ENCODE assay signal across 30 cellular contexts in genomic region chr17:1271020-1271423, GRCh38. TPM values are rescaled to one million over a fixed set of nuclear protein-coding genes. Genes with fewer than 3 reads are reported as not detected.
"Had no signal": no experiment of that assay in that cellular context is flagged by ENCODE, and none has a peak within 500 bp of the region (broad histone marks: within the 10 kb centered on the region; RNA-seq: fewer than 3 reads in every experiment).

No MANE protein-coding gene starts in this region.

- H3K9ac ChIP-seq: KMS-11 had no signal

- ATAC-seq: Panc1, Right ventricle myocardium inferior, T-cell had no signal

- H3K27ac ChIP-seq: adrenal gland, KMS-11, SK-N-MC had no signal

- H3K9me3 Mint-ChIP-seq: activated CD4-positive, alpha-beta memory T cell treated with anti-CD3 and anti-CD28 coated beads, Interleukin-2, amount 10 ng/mL, durations not matched to agents 7 days and 5 days; activated naive CD8-positive, alpha-beta T cell treated with anti-CD3 and anti-CD28 coated beads, Interleukin-2, amount 10 ng/mL, durations not matched to agents 7 days and 5 days; activated T-helper 2 cell treated with anti-CD3 and anti-CD28 coated beads, Interferon-gamma antibody, Interleukin-2, Interleukin-4, amounts not matched to agents 10 μg/mL and 5 μg/mL and 100 μg/mL, durations not matched to agents 14 hours and 24 hours and 36 hours; T-cell had no signal

- H3K36me3 Mint-ChIP-seq: activated naive CD8-positive, alpha-beta T cell treated with anti-CD3 and anti-CD28 coated beads, Interleukin-2, amount 10 ng/mL, durations not matched to agents 7 days and 5 days; T-cell had no signal

- FAIRE-seq: TTC549 had no signal

- DNase-seq: activated CD4-positive, alpha-beta memory T cell treated with anti-CD3 and anti-CD28 coated beads, Interleukin-2, amount 10 ng/mL, durations not matched to agents 7 days and 5 days; activated CD4-positive, alpha-beta T cell treated with anti-CD3 and anti-CD28 coated beads, Interleukin-2, amount 50 U/mL, for 1 hour; activated CD4-positive, CD25-positive, alpha-beta regulatory T cell; activated naive CD4-positive, alpha-beta T cell treated with anti-CD3 and anti-CD28 coated beads, Interleukin-2, amount 50 U/mL, for 16 hours; activated naive CD8-positive, alpha-beta T cell treated with anti-CD3 and anti-CD28 coated beads, Interleukin-2, amount 10 ng/mL, durations not matched to agents 7 days and 5 days; activated T-cell treated with anti-CD3 and anti-CD28 coated beads for 4 hours; activated T-cell treated with anti-CD3 and anti-CD28 coated beads, Interleukin-2, amount 50 U/mL, for 48 hours; adrenal gland; caudate nucleus; MG63; MV-4-11; NCI-H1092 treated with DMSO at 0.1 percent for 48 hours; NCI-H1436; NCI-H1694 treated with DMSO at 0.1 percent for 48 hours; NCI-H2029 treated with DMSO at 0.1 percent for 48 hours; NCI-H345; NCI-H510A; NCI-H69; NK-92 treated with Interleukin-12 subunit alpha and Interleukin-12 subunit beta, amount 100 ng/mL, for 24 hours; OCI-M1; RPMI8226; T-cell; T1000 had no signal

- H3K4me3 Mint-ChIP-seq: activated CD4-positive, alpha-beta memory T cell treated with anti-CD3 and anti-CD28 coated beads, Interleukin-2, amount 10 ng/mL, durations not matched to agents 7 days and 5 days; activated naive CD8-positive, alpha-beta T cell treated with anti-CD3 and anti-CD28 coated beads, Interleukin-2, amount 10 ng/mL, durations not matched to agents 7 days and 5 days; T-cell had no signal

- H3K4me3 ChIP-seq: adrenal gland, MG63, SK-N-MC had no signal

- H3K27me3 ChIP-seq: MG63 had no signal

- H3K9me3 ChIP-seq: adrenal gland, MG63 had no signal

- H3K4me2 ChIP-seq: KMS-11 had no signal

- H3K27ac Mint-ChIP-seq: activated CD4-positive, alpha-beta memory T cell treated with anti-CD3 and anti-CD28 coated beads, Interleukin-2, amount 10 ng/mL, durations not matched to agents 7 days and 5 days; activated naive CD8-positive, alpha-beta T cell treated with anti-CD3 and anti-CD28 coated beads, Interleukin-2, amount 10 ng/mL, durations not matched to agents 7 days and 5 days; activated T-helper 2 cell treated with anti-CD3 and anti-CD28 coated beads, Interferon-gamma antibody, Interleukin-2, Interleukin-4, amounts not matched to agents 10 μg/mL and 5 μg/mL and 100 μg/mL, durations not matched to agents 14 hours and 24 hours and 36 hours; T-cell had no signal

- H3K36me3 ChIP-seq: adrenal gland, MG63 had no signal

RNA-seq across cellular contexts. Expression of gene BHLHA9, which starts 0.8 kb away (rescaled TPM):
- total RNA-seq: activated CD4-positive, alpha-beta memory T cell treated with anti-CD3 and anti-CD28 coated beads, Interleukin-2, amount 10 ng/mL, durations not matched to agents 7 days and 5 days; activated CD8-positive, alpha-beta memory T cell treated with anti-CD3 and anti-CD28 coated beads for 36 hours; activated naive CD8-positive, alpha-beta T cell treated with anti-CD3 and anti-CD28 coated beads, Interleukin-2, amount 10 ng/mL, durations not matched to agents 7 days and 5 days; activated T-helper 2 cell treated with anti-CD3 and anti-CD28 coated beads, Interferon-gamma antibody, Interleukin-2, Interleukin-4, amounts not matched to agents 10 μg/mL and 5 μg/mL and 100 μg/mL, durations not matched to agents 14 hours and 24 hours and 36 hours; adrenal gland; Right ventricle myocardium inferior; T-cell had no signal
- polyA plus RNA-seq: adrenal gland had no signal

RNA-seq across cellular contexts. Expression of gene TRARG1, which starts 8.4 kb away (rescaled TPM):
- total RNA-seq: activated CD8-positive, alpha-beta memory T cell treated with anti-CD3 and anti-CD28 coated beads for 36 hours; activated T-helper 2 cell treated with anti-CD3 and anti-CD28 coated beads, Interferon-gamma antibody, Interleukin-2, Interleukin-4, amounts not matched to agents 10 μg/mL and 5 μg/mL and 100 μg/mL, durations not matched to agents 14 hours and 24 hours and 36 hours; T-cell had no signal
